ENCODE assay signal across 28 cellular contexts in genomic region chr4:111855308-111855707, GRCh38.
"Had no signal": no experiment of that assay in that cellular context is flagged by ENCODE, and none has a peak within 500 bp of the region (broad histone marks: within the 10 kb centered on the region; RNA-seq: fewer than 3 reads in every experiment).

No MANE protein-coding gene starts in this region.

- DNase-seq: activated CD4-positive, alpha-beta memory T cell treated with anti-CD3 and anti-CD28 coated beads for 36 hours; activated CD4-positive, alpha-beta T cell treated with anti-CD3 and anti-CD28 coated beads for 36 hours; activated CD4-positive, alpha-beta T cell treated with anti-CD3 and anti-CD28 coated beads, Interleukin-2, amount 10 ng/mL, durations not matched to agents 24 days and 14 days; activated CD4-positive, CD25-positive, alpha-beta regulatory T cell; activated CD4-positive, CD25-positive, alpha-beta regulatory T cell treated with anti-CD3 and anti-CD28 coated beads, Interleukin-2, amount 50 U/mL, for 72 hours; activated CD8-positive, alpha-beta memory T cell treated with anti-CD3 and anti-CD28 coated beads, Interleukin-2, amount 10 ng/mL, durations not matched to agents 7 days and 5 days; activated CD8-positive, alpha-beta memory T cell treated with anti-CD3 and anti-CD28 coated beads, Interleukin-2, amount 50 U/mL, for 4 hours; activated CD8-positive, alpha-beta T cell treated with anti-CD3 and anti-CD28 coated beads, Interleukin-2, amount 10 ng/mL, durations not matched to agents 7 days and 5 days; activated effector memory CD4-positive, alpha-beta T cell treated with anti-CD3 and anti-CD28 coated beads, Interleukin-2, amount 50 U/mL, for 16 hours; activated naive CD4-positive, alpha-beta T cell treated with anti-CD3 and anti-CD28 coated beads for 36 hours; activated naive CD8-positive, alpha-beta T cell treated with anti-CD3 and anti-CD28 coated beads for 36 hours; activated naive CD8-positive, alpha-beta T cell treated with anti-CD3 and anti-CD28 coated beads, Interleukin-2, amount 50 U/mL, for 24 hours; activated T-cell treated with anti-CD3 and anti-CD28 coated beads, Interleukin-2, amount 50 U/mL, for 1 hour; activated T-cell treated with anti-CD3 and anti-CD28 coated beads, Interleukin-2, amount 50 U/mL, for 48 hours; adrenal gland; aorta; body of pancreas; cortex of kidney; dermis blood vessel endothelial cell; effector CD4-positive, alpha-beta T cell; foreskin fibroblast; head of caudate nucleus; T-helper 2 cell had no signal

- ATAC-seq: activated CD4-positive, alpha-beta T cell treated with anti-CD3 and anti-CD28 coated beads for 36 hours; activated CD8-positive, alpha-beta memory T cell treated with anti-CD3 and anti-CD28 coated beads, Interleukin-2, amount 10 ng/mL, durations not matched to agents 7 days and 5 days; activated CD8-positive, alpha-beta T cell treated with anti-CD3 and anti-CD28 coated beads, Interleukin-2, amount 10 ng/mL, durations not matched to agents 7 days and 5 days; activated naive CD8-positive, alpha-beta T cell treated with anti-CD3 and anti-CD28 coated beads, Interleukin-2, amount 50 U/mL, for 24 hours; body of pancreas; esophagus mucosa had no signal

- H3K4me1 ChIP-seq: adrenal gland, body of pancreas had no signal

- H3K4me3 ChIP-seq: adrenal gland, body of pancreas had no signal

- H3K27me3 ChIP-seq: adrenal gland, body of pancreas had no signal

- H3K36me3 ChIP-seq: adrenal gland had no signal

- H3K9me3 ChIP-seq: adrenal gland, body of pancreas had no signal

- H3K27ac ChIP-seq: adrenal gland, body of pancreas, epithelial cell of prostate had no signal

- FAIRE-seq: colon, endometrium, frontal cortex had no signal
